17 cellular contexts compared by ENCODE assay signal in the genomic region with DNA sequence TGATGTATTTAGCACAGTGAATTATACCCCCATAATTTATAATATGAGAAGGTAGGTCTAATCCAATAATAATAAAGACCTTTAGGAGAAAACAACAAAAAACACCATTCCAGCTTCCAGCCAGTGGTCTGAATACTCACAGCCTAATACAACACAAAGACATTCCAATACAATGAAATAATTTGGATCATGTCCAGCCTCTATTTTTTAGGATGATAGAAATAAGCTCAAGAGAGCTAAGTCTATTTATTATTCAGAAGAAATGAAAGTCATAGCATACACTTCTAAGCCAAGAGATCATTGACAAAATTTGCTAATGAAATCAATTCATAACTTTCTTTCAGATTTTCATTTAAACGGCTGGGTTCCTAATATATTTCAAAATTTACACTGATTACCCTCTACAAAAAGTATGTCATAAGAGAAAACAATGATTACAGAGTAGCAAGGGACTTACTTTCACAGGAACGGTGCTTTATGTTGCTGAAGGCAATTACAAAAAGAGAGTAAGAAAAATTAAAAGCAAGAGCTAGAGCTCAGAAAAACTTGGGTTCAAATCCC. TPM values are rescaled to one million over a fixed set of nuclear protein-coding genes. Genes with fewer than 3 reads are reported as not detected.
DNase-seq lines count a peak whose midpoint lies in the region; ATAC-seq and TF ChIP-seq lines count a peak whose summit lies in the region.
"Had no signal": no experiment of that assay in that cellular context is flagged by ENCODE, and none has a peak within 500 bp of the region (broad histone marks: within the 10 kb centered on the region; RNA-seq: fewer than 3 reads in every experiment).

No MANE protein-coding gene starts in this region.

- no peaks in the 10 kb centered on the region for H3K9me3 Mint-ChIP-seq in osteocyte (ENCODE audit: unreplicated experiment)
- H3K9me3 Mint-ChIP-seq in endothelial cell (ENCODE audit: unreplicated experiment), result no peaks in the 10 kb centered on the region
- H3K9me3 Mint-ChIP-seq: activated T-helper 17 cell treated with anti-CD3 and anti-CD28 coated beads, Interleukin-2, amount 50 U/mL, for 72 hours had no signal

- peaks cover 88% of the 10 kb centered on the region for H3K4me1 Mint-ChIP-seq in osteocyte (ENCODE audit: unreplicated experiment)
- peaks cover 7% of the 10 kb centered on the region for H3K4me1 Mint-ChIP-seq in endothelial cell (ENCODE audit: unreplicated experiment)
- H3K4me1 Mint-ChIP-seq: activated T-helper 17 cell treated with anti-CD3 and anti-CD28 coated beads, Interleukin-2, amount 50 U/mL, for 72 hours; B cell; central memory CD8-positive, alpha-beta T cell had no signal

- ATAC-seq in SK-N-SH treated with all-trans-retinoic acid at 6 μM for 48 hours, result peak; percentile 74
- no peak for ATAC-seq in HG02642 (IDR thresholded peaks at IDR 0.05; ENCODE audit: poor library complexity, unreplicated experiment)
- no peak for ATAC-seq in HG02571 (IDR thresholded peaks at IDR 0.05; ENCODE audit: unreplicated experiment)
- ATAC-seq: activated T-helper 17 cell treated with anti-CD3 and anti-CD28 coated beads, Interleukin-2, amount 50 U/mL, for 72 hours had no signal

- H3K36me3 Mint-ChIP-seq in osteocyte (ENCODE audit: unreplicated experiment) (peaks cover 7% of the 10 kb centered on the region), endothelial cell (ENCODE audit: low read depth, unreplicated experiment) (no peaks in the 10 kb centered on the region)

- TF ChIP-seq CTCF in osteocyte (IDR thresholded peaks at IDR 0.05) (no peak), endothelial cell (IDR thresholded peaks at IDR 0.05; ENCODE audit: unreplicated experiment) (no peak)

- H3K27me3 Mint-ChIP-seq in osteocyte (ENCODE audit: unreplicated experiment) (no peaks in the 10 kb centered on the region), endothelial cell (ENCODE audit: unreplicated experiment) (peaks cover 2% of the 10 kb centered on the region)
- H3K27me3 Mint-ChIP-seq: central memory CD8-positive, alpha-beta T cell had no signal

- H3K4me3 Mint-ChIP-seq in osteocyte (ENCODE audit: unreplicated experiment), result no peak overlapping the region
- H3K4me3 Mint-ChIP-seq in endothelial cell (ENCODE audit: unreplicated experiment), result no peak overlapping the region
- H3K4me3 Mint-ChIP-seq: activated T-helper 17 cell treated with anti-CD3 and anti-CD28 coated beads, Interleukin-2, amount 50 U/mL, for 72 hours; B cell; central memory CD8-positive, alpha-beta T cell; T-helper 1 cell treated with Interleukin-12 subunit alpha and Interleukin-12 subunit beta and Interleukin-4 antibody, amounts not matched to agents 30 μg/mL and 1 μg/mL, for 36 hours had no signal

- H3K27ac Mint-ChIP-seq in osteocyte (ENCODE audit: unreplicated experiment) (peak overlapping the region; percentile 83), endothelial cell (ENCODE audit: unreplicated experiment) (no peak overlapping the region)
- H3K27ac Mint-ChIP-seq: activated T-helper 17 cell treated with anti-CD3 and anti-CD28 coated beads, Interleukin-2, amount 50 U/mL, for 72 hours; B cell; T-helper 1 cell treated with Interleukin-12 subunit alpha and Interleukin-12 subunit beta and Interleukin-4 antibody, amounts not matched to agents 30 μg/mL and 1 μg/mL, for 36 hours had no signal

- peak; percentile 77 for DNase-seq in EL
- DNase-seq in fibroblast of peridontal ligament (ENCODE audit: extremely low read depth), result peak; percentile 71
- DNase-seq in osteocyte (ENCODE audit: extremely low spot score, unreplicated experiment), result no peak
- DNase-seq in stimulated activated CD8-positive, alpha-beta memory T cell treated with anti-CD3 and anti-CD28 coated beads, Interleukin-4, amount 100 ng/mL, for 48 hours, result no peak
- DNase-seq in endothelial cell (ENCODE audit: low spot score), result no peak
- DNase-seq: activated CD4-positive, alpha-beta T cell treated with anti-CD3 and anti-CD28 coated beads, Interleukin-2, amount 50 U/mL, for 1 hour; islet precursor cell; Karpas-422; NCI-H2081 treated with DMSO at 0.1 percent for 48 hours; stimulated activated naive CD4-positive, alpha-beta T cell treated with Interleukin-2 at 50 U/mL for 16 hours had no signal

TF ChIP-seq in SK-N-SH treated with all-trans-retinoic acid at 6 μM for 48 hours, 23 proteins besides CTCF, POLR2A, EP300 and RAD21:
- TF ChIP-seq, protein P1, sequence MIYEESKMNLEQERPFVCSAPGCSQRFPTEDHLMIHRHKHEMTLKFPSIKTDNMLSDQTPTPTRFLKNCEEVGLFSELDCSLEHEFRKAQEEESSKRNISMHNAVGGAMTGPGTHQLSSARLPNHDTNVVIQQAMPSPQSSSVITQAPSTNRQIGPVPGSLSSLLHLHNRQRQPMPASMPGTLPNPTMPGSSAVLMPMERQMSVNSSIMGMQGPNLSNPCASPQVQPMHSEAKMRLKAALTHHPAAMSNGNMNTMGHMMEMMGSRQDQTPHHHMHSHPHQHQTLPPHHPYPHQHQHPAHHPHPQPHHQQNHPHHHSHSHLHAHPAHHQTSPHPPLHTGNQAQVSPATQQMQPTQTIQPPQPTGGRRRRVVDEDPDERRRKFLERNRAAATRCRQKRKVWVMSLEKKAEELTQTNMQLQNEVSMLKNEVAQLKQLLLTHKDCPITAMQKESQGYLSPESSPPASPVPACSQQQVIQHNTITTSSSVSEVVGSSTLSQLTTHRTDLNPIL (CRISPR knock-in tag; IDR thresholded peaks at IDR 0.05; ENCODE audit: low read depth), result peak; percentile 62; the same call in 1 of the 2 replicates
- TF ChIP-seq, protein P2, sequence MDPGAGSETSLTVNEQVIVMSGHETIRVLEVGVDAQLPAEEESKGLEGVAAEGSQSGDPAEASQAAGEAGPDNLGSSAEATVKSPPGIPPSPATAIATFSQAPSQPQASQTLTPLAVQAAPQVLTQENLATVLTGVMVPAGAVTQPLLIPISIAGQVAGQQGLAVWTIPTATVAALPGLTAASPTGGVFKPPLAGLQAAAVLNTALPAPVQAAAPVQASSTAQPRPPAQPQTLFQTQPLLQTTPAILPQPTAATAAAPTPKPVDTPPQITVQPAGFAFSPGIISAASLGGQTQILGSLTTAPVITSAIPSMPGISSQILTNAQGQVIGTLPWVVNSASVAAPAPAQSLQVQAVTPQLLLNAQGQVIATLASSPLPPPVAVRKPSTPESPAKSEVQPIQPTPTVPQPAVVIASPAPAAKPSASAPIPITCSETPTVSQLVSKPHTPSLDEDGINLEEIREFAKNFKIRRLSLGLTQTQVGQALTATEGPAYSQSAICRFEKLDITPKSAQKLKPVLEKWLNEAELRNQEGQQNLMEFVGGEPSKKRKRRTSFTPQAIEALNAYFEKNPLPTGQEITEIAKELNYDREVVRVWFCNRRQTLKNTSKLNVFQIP (CRISPR knock-in tag; IDR thresholded peaks at IDR 0.05; ENCODE audit: borderline replicate concordance, low read depth), result no peak
- TF ChIP-seq ISL1 (CRISPR knock-in tag; IDR thresholded peaks at IDR 0.05), result peak; percentile 51
- no peak for TF ChIP-seq ZC3H10 (CRISPR knock-in tag; IDR thresholded peaks at IDR 0.05)

RNA-seq across cellular contexts. Expression of a gene that starts 25.1 kb away (rescaled TPM):
- total RNA-seq in osteocyte, result 334 and 341 TPM in 2 replicates
- 99.6 TPM for total RNA-seq in endothelial cell (ENCODE audit: unreplicated experiment)
- total RNA-seq: B cell had no signal

Comparison
In these comparisons a context has a peak if more than half of its experiments do, and no peak if none do; other contexts are left out.
1. DNase-seq: peak in EL (single experiment) and fibroblast of peridontal ligament (single experiment); none in osteocyte (single experiment), stimulated activated CD8-positive, alpha-beta memory T cell treated with anti-CD3 and anti-CD28 coated beads, Interleukin-4, amount 100 ng/mL, for 48 hours (single experiment) and endothelial cell (single experiment).